In the genomic region with DNA sequence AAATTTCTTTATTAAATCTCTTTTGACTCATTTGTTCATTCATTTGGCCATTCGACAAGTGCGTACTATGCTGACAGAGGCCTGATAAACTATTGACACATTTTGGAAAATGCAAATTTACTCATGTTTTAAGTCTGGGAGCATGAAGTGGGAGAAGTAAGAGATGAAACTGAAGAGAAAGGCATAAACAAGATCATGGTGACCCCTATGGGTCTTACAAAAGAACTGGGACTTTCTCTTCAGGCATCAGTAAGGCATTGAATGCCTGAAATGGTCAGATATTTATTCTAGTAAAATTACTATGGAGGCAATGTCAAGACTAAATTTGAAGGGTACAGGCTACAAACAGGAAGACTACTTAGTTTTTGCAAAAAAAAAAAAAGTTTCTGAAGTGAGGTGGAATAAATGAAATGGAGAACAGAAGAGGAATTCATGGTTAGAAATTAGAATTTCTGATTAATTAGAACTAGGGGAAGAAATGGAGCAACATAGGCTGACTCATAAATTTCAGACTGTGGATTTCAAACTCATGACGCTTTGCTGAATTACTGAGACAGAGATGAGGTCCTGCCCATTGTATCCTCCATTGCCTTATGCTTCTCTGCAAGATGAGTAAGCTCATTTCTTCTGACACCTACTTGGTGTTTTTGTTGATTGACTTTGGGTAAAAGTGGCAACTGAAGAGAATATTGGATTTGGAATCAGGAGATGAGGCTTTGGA, we compare ENCODE assay signal across 13 cellular contexts. TPM values are rescaled to one million over a fixed set of nuclear protein-coding genes. Genes with fewer than 3 reads are reported as not detected.
DNase-seq lines count a peak whose midpoint lies in the region; ATAC-seq and TF ChIP-seq lines count a peak whose summit lies in the region.
"Had no signal": no experiment of that assay in that cellular context is flagged by ENCODE, and none has a peak within 500 bp of the region (broad histone marks: within the 10 kb centered on the region; RNA-seq: fewer than 3 reads in every experiment).

No MANE protein-coding gene starts in this region.

- H3K4me1 ChIP-seq in mesendoderm (ENCODE audit: control insufficient read depth, low read depth, low read length) (peaks cover 5% of the 10 kb centered on the region), lower lobe of right lung (no peaks in the 10 kb centered on the region)

- DNase-seq in GM10266 (ENCODE audit: extremely low spot score) (no peak), NAMALWA (ENCODE audit: low spot score) (peak; percentile 26), chondrocyte (ENCODE audit: low spot score) (no peak), mesendoderm (peak; percentile 40), T-helper 2 cell (no peak), lower lobe of right lung (no peak)
- DNase-seq in activated CD8-positive, alpha-beta T cell treated with anti-CD3 and anti-CD28 coated beads, Interleukin-2, amount 10 ng/mL, durations not matched to agents 7 days and 5 days, result no peak
- DNase-seq: activated T-cell treated with anti-CD3 and anti-CD28 coated beads, Interleukin-2, amount 50 U/mL, for 72 hours; Calu3; stimulated activated CD4-positive, alpha-beta T cell treated with anti-CD3 and anti-CD28 coated beads, Interleukin-12 subunit alpha, Interleukin-12 subunit beta, amount 100 ng/mL, for 4 hours had no signal

- no peak overlapping the region for H4K8ac ChIP-seq in mesendoderm (ENCODE audit: low read depth, low read length)

- no peaks in the 10 kb centered on the region for H3K36me3 Mint-ChIP-seq in chondrocyte (ENCODE audit: low read depth)
- no peaks in the 10 kb centered on the region for H3K36me3 Mint-ChIP-seq in activated CD8-positive, alpha-beta T cell treated with anti-CD3 and anti-CD28 coated beads, Interleukin-2, amount 10 ng/mL, durations not matched to agents 7 days and 5 days (ENCODE audit: low read depth)

- no peak overlapping the region for H3K23ac ChIP-seq in mesendoderm (ENCODE audit: low read length)

- peak; percentile 8 for TF ChIP-seq CTCF in GM10266 (IDR thresholded peaks at IDR 0.05; ENCODE audit: control insufficient read depth, insufficient read depth, low read depth, missing control alignments)
- peak; percentile 42 for TF ChIP-seq CTCF in chondrocyte (IDR thresholded peaks at IDR 0.05)
- no peak for TF ChIP-seq CTCF in lower lobe of right lung (IDR thresholded peaks at IDR 0.05)

- no peaks in the 10 kb centered on the region for H3K36me3 ChIP-seq in mesendoderm (ENCODE audit: control insufficient read depth, insufficient read depth, low read length)
- H3K36me3 ChIP-seq in lower lobe of right lung, result no peaks in the 10 kb centered on the region

- H2BK15ac ChIP-seq in mesendoderm (replicated peaks; ENCODE audit: low read depth), result no peak overlapping the region

- no peak overlapping the region for H3K9ac ChIP-seq in mesendoderm (ENCODE audit: low read length)
- H3K9ac ChIP-seq: KMS-11 had no signal

- no CpG with 5 or more reads among the region's 3 CpGs for WGBS in mesendoderm (ENCODE audit: extremely low coverage, insufficient coverage, low lambda C conversion rate)

- H3K4me3 Mint-ChIP-seq in chondrocyte (ENCODE audit: unreplicated experiment), result no peak overlapping the region
- no peak overlapping the region for H3K4me3 Mint-ChIP-seq in activated CD8-positive, alpha-beta T cell treated with anti-CD3 and anti-CD28 coated beads, Interleukin-2, amount 10 ng/mL, durations not matched to agents 7 days and 5 days
- H3K4me3 Mint-ChIP-seq: activated T-cell treated with anti-CD3 and anti-CD28 coated beads, Interleukin-2, amount 50 U/mL, for 72 hours had no signal

- no peak overlapping the region for H3K4me2 ChIP-seq in mesendoderm (ENCODE audit: low read length)
- H3K4me2 ChIP-seq: KMS-11 had no signal

- H3K9me3 ChIP-seq in lower lobe of right lung, result no peaks in the 10 kb centered on the region

- no peak overlapping the region for H3K27ac Mint-ChIP-seq in chondrocyte (ENCODE audit: unreplicated experiment)
- H3K27ac Mint-ChIP-seq in activated CD8-positive, alpha-beta T cell treated with anti-CD3 and anti-CD28 coated beads, Interleukin-2, amount 10 ng/mL, durations not matched to agents 7 days and 5 days, result no peak overlapping the region
- H3K27ac Mint-ChIP-seq: activated T-cell treated with anti-CD3 and anti-CD28 coated beads, Interleukin-2, amount 50 U/mL, for 72 hours had no signal

- ATAC-seq in HG03342 (IDR thresholded peaks at IDR 0.05; ENCODE audit: unreplicated experiment) (no peak), lower lobe of right lung (no peak)
- ATAC-seq in activated CD8-positive, alpha-beta T cell treated with anti-CD3 and anti-CD28 coated beads, Interleukin-2, amount 10 ng/mL, durations not matched to agents 7 days and 5 days, result no peak
- ATAC-seq: activated T-cell treated with anti-CD3 and anti-CD28 coated beads, Interleukin-2, amount 50 U/mL, for 72 hours had no signal

- no peak overlapping the region for H3K56ac ChIP-seq in mesendoderm (ENCODE audit: low read length)

- no peaks in the 10 kb centered on the region for H3K79me2 ChIP-seq in mesendoderm (ENCODE audit: control insufficient read depth, insufficient read depth, low read length)

- H3K27me3 ChIP-seq in mesendoderm (ENCODE audit: insufficient read depth, low read length, poor library complexity) (no peaks in the 10 kb centered on the region), lower lobe of right lung (ENCODE audit: low read depth) (no peaks in the 10 kb centered on the region)

- no peaks in the 10 kb centered on the region for H3K9me3 Mint-ChIP-seq in chondrocyte (ENCODE audit: low read depth)
- no peaks in the 10 kb centered on the region for H3K9me3 Mint-ChIP-seq in activated CD8-positive, alpha-beta T cell treated with anti-CD3 and anti-CD28 coated beads, Interleukin-2, amount 10 ng/mL, durations not matched to agents 7 days and 5 days (ENCODE audit: insufficient read depth)

- H4K5ac ChIP-seq in mesendoderm (ENCODE audit: low read length), result no peak overlapping the region

- no peak overlapping the region for H2BK120ac ChIP-seq in mesendoderm (ENCODE audit: low read depth, low read length)

- CTCF ChIA-PET in activated CD8-positive, alpha-beta T cell treated with anti-CD3 and anti-CD28 coated beads, Interleukin-2, amount 10 ng/mL, durations not matched to agents 7 days and 5 days (lab: Charles Lee), result no interaction called here

- POLR2A ChIA-PET in activated CD8-positive, alpha-beta T cell treated with anti-CD3 and anti-CD28 coated beads, Interleukin-2, amount 10 ng/mL, durations not matched to agents 7 days and 5 days (lab: Charles Lee), result no interaction called here

- H3K27ac ChIP-seq in mesendoderm (ENCODE audit: low read depth, low read length) (no peak overlapping the region), lower lobe of right lung (no peak overlapping the region)
- H3K27ac ChIP-seq: KMS-11 had no signal

- intact Hi-C loops in lower lobe of right lung (cut with DNase I), result no loop called here

- no peaks in the 10 kb centered on the region for H3K79me1 ChIP-seq in mesendoderm (ENCODE audit: low read length)

- H3K18ac ChIP-seq in mesendoderm (ENCODE audit: low read length), result no peak overlapping the region

- H3K27me3 Mint-ChIP-seq in chondrocyte (ENCODE audit: low read depth), result peaks cover 36% of the 10 kb centered on the region
- H3K27me3 Mint-ChIP-seq in activated CD8-positive, alpha-beta T cell treated with anti-CD3 and anti-CD28 coated beads, Interleukin-2, amount 10 ng/mL, durations not matched to agents 7 days and 5 days (ENCODE audit: low read depth), result peaks cover 2% of the 10 kb centered on the region

- no peak overlapping the region for H3K4ac ChIP-seq in mesendoderm (ENCODE audit: low read depth, low read length)

- H3K4me3 ChIP-seq in mesendoderm (ENCODE audit: low read length), result no peak overlapping the region
- H3K4me3 ChIP-seq in lower lobe of right lung, result no peak overlapping the region

- H3K4me1 Mint-ChIP-seq in chondrocyte (ENCODE audit: low read depth), result no peaks in the 10 kb centered on the region
- peaks cover 2% of the 10 kb centered on the region for H3K4me1 Mint-ChIP-seq in activated CD8-positive, alpha-beta T cell treated with anti-CD3 and anti-CD28 coated beads, Interleukin-2, amount 10 ng/mL, durations not matched to agents 7 days and 5 days (ENCODE audit: low read depth)

- H2BK5ac ChIP-seq in mesendoderm (ENCODE audit: low read length), result no peak overlapping the region

- H2AK5ac ChIP-seq in mesendoderm (ENCODE audit: low read length), result no peak overlapping the region

RNA-seq across cellular contexts. Expression of a gene that starts 32.7 kb away (rescaled TPM):
- not detected in 3 replicates for total RNA-seq in chondrocyte
- polyA plus RNA-seq in mesendoderm (2013, experiment 1 of 2), result 63.8 TPM
- polyA plus RNA-seq in mesendoderm (2013, experiment 2 of 2), result 66.9 TPM
- total RNA-seq in lower lobe of right lung, result 1.6 TPM
- not detected for total RNA-seq in activated CD8-positive, alpha-beta T cell treated with anti-CD3 and anti-CD28 coated beads, Interleukin-2, amount 10 ng/mL, durations not matched to agents 7 days and 5 days
- total RNA-seq: activated T-cell treated with anti-CD3 and anti-CD28 coated beads, Interleukin-2, amount 50 U/mL, for 72 hours; Calu3 had no signal

RNA-seq across cellular contexts. Expression of a gene that starts 55.0 kb away (rescaled TPM):
- total RNA-seq in chondrocyte, result not detected in 3 replicates
- 0.07 TPM for polyA plus RNA-seq in mesendoderm (2013, experiment 1 of 2)
- 0.07 TPM for polyA plus RNA-seq in mesendoderm (2013, experiment 2 of 2)
- not detected for total RNA-seq in lower lobe of right lung
- total RNA-seq in activated CD8-positive, alpha-beta T cell treated with anti-CD3 and anti-CD28 coated beads, Interleukin-2, amount 10 ng/mL, durations not matched to agents 7 days and 5 days, result not detected
- total RNA-seq: activated T-cell treated with anti-CD3 and anti-CD28 coated beads, Interleukin-2, amount 50 U/mL, for 72 hours; Calu3; mucosa of gallbladder had no signal

Comparison
In these comparisons a context has a peak if more than half of its experiments do, and no peak if none do; other contexts are left out.
1. DNase-seq: peak in NAMALWA (single experiment) and mesendoderm (single experiment); none in GM10266 (single experiment), chondrocyte (single experiment), T-helper 2 cell (0 of 5), lower lobe of right lung (single experiment) and activated CD8-positive, alpha-beta T cell treated with anti-CD3 and anti-CD28 coated beads, Interleukin-2, amount 10 ng/mL, durations not matched to agents 7 days and 5 days (single experiment).